In genomic region chr7:16397497-16398210, GRCh38 we compare ENCODE assay signal across 1 cellular context.
TF ChIP-seq lines count a peak whose summit lies in the region.

No MANE protein-coding gene starts in this region.

TF ChIP-seq in endothelial cell of umbilical vein, 7 proteins besides CTCF, POLR2A, EP300 and RAD21:
- no peak for TF ChIP-seq MYC (IDR thresholded peaks at IDR 0.05; ENCODE audit: low read depth, low read length)
- peak; percentile 18 for TF ChIP-seq JUN (IDR thresholded peaks at IDR 0.05; ENCODE audit: borderline replicate concordance, insufficient read depth, insufficient read length, low read depth)
